Comparison of ENCODE assay signal across 22 cellular contexts in genomic region chr7:121116399-121116798, GRCh38.
"Had no signal": no experiment of that assay in that cellular context is flagged by ENCODE, and none has a peak within 500 bp of the region (broad histone marks: within the 10 kb centered on the region; RNA-seq: fewer than 3 reads in every experiment).

No MANE protein-coding gene starts in this region.

- H3K9me3 ChIP-seq: adrenal gland, ascending aorta, ovary, thyroid gland, upper lobe of right lung had no signal

- H3K27ac ChIP-seq: adrenal gland, ascending aorta, coronary artery, epithelial cell of prostate, ovary, skin epidermis, thyroid gland, upper lobe of right lung, WERI-Rb-1 had no signal

- H3K27me3 ChIP-seq: adrenal gland, ascending aorta, ovary, thyroid gland, upper lobe of right lung had no signal

- H3K4me1 ChIP-seq: adrenal gland, ascending aorta, thyroid gland, upper lobe of right lung had no signal

- DNase-seq: activated CD4-positive, alpha-beta T cell treated with anti-CD3 and anti-CD28 coated beads for 1 hour; activated CD4-positive, alpha-beta T cell treated with anti-CD3 and anti-CD28 coated beads, Interleukin-2, amount 50 U/mL, for 1 hour; activated T-cell treated with anti-CD3 and anti-CD28 coated beads, Interleukin-2, amount 50 U/mL, for 24 hours; adrenal gland; endodermal cell; foreskin fibroblast; hippocampal formation; ovary; right cardiac atrium; stimulated activated CD4-positive, alpha-beta T cell treated with anti-CD3 and anti-CD28 coated beads, Interleukin-1b, Interleukin-23, amount 100 ng/mL, for 48 hours; substantia nigra; T-helper 1 cell; thyroid gland; upper lobe of right lung; WERI-Rb-1 had no signal

- H3K4me3 ChIP-seq: adrenal gland, ascending aorta, coronary artery, ovary, skin epidermis, thyroid gland, upper lobe of right lung had no signal

- H3K36me3 ChIP-seq: adrenal gland, ovary, thyroid gland, upper lobe of right lung, WERI-Rb-1 had no signal

- ATAC-seq: activated T-helper 17 cell treated with anti-CD3 and anti-CD28 coated beads, Interleukin-2, amount 50 U/mL, for 72 hours; natural killer cell treated with Interleukin-12 subunit alpha and Interleukin-12 subunit beta and Interleukin-15 and Interleukin-18, amount 100 ng/mL, for 72 hours; right cardiac atrium; upper lobe of right lung had no signal

- FAIRE-seq: TTC549 had no signal
